28 cellular contexts compared by ENCODE assay signal in genomic region chr3:170697131-170697530, GRCh38.
DNase-seq lines count a peak whose midpoint lies in the region; ATAC-seq, FAIRE-seq and TF ChIP-seq lines count a peak whose summit lies in the region.
"Had no signal": no experiment of that assay in that cellular context is flagged by ENCODE, and none has a peak within 500 bp of the region (broad histone marks: within the 10 kb centered on the region; RNA-seq: fewer than 3 reads in every experiment).

No MANE protein-coding gene starts in this region.

- no peak overlapping the region for H3K18ac ChIP-seq in H1 (ENCODE audit: extremely low read depth, low read length)
- H3K18ac ChIP-seq in trophoblast cell (ENCODE audit: low read length), result no peak overlapping the region

- H2AFZ ChIP-seq in mammary epithelial cell (ENCODE audit: low read depth, low read length) (peak overlapping the region; percentile 8), H1 (ENCODE audit: low read length) (no peak overlapping the region), trophoblast cell (ENCODE audit: insufficient read depth, low read length, poor library complexity) (no peak overlapping the region)

- H3K4me1 ChIP-seq in mammary epithelial cell (ENCODE audit: insufficient read depth, low read length), result peaks cover 15% of the 10 kb centered on the region
- no peaks in the 10 kb centered on the region for H3K4me1 ChIP-seq in breast epithelium
- peaks cover 0 to 6% (median 4%) of the 10 kb centered on the region in 4 experiments; a peak in 3 of 7 replicates for H3K4me1 ChIP-seq in H1 (replicated peaks in 1 of 4; ENCODE audit: control insufficient read depth in 3 of 4, insufficient read depth in 4 of 4, low read length in 3 of 4)
- H3K4me1 ChIP-seq in trophoblast cell (ENCODE audit: control insufficient read depth in 1 of 2, insufficient read depth in 2 of 2, low read length in 2 of 2), result peaks cover 0 to 4% of the 10 kb centered on the region in 2 experiments
- H3K4me1 ChIP-seq: BLaER1 had no signal

- no peak for FAIRE-seq in H1 (lab: Jason Lieb, UNC)
- FAIRE-seq: GM12878, HepG2 had no signal

- H2BK15ac ChIP-seq in H1 (ENCODE audit: low read length), result no peak overlapping the region

- 95% methylated on average over 2 of the region's 2 CpGs for WGBS in mammary epithelial cell (ENCODE audit: low coverage, missing lambda C conversion rate)
- WGBS in H1 (ENCODE audit: extremely low coverage in 1 of 2, insufficient coverage in 1 of 2, insufficient read length in 1 of 2, insufficient replicate concordance in 2 of 2, low coverage in 1 of 2, low lambda C conversion rate in 2 of 2, missing lambda C conversion rate in 1 of 2), 2 experiments, result 98% methylated on average over 2 of the region's 2 CpGs; no CpG with 5 or more reads in 1 of the 2 experiments
- whole genome bisulfite sequencing in trophoblast cell (ENCODE audit: extremely low coverage, insufficient coverage, insufficient read length), result no CpG with 5 or more reads among the region's 2 CpGs

- H3K4ac ChIP-seq in H1 (replicated peaks; ENCODE audit: insufficient read length, low read depth, low read length) (no peak overlapping the region), trophoblast cell (ENCODE audit: low read depth, low read length) (no peak overlapping the region)

- H3K27ac Mint-ChIP-seq in T-helper 2 cell treated with Interferon-gamma antibody and Interleukin-4, amounts not matched to agents 5 μg/mL and 100 μg/mL, for 36 hours, result no peak overlapping the region
- H3K27ac Mint-ChIP-seq in stimulated activated naive CD8-positive, alpha-beta T cell treated with anti-CD3 and anti-CD28 coated beads, Interleukin-15, amount 100 ng/mL, for 72 hours, result no peak overlapping the region
- H3K27ac Mint-ChIP-seq: CD4-positive, alpha-beta memory T cell had no signal

- H3K4me3 ChIP-seq in mammary epithelial cell (replicated peaks in 1 of 3; ENCODE audit: insufficient read depth in 1 of 3, low read depth in 2 of 3, low read length in 3 of 3) (no peak overlapping the region), breast epithelium (no peak overlapping the region), H1 (ENCODE audit: extremely low read depth in 1 of 4, insufficient read depth in 2 of 4, low read depth in 3 of 4, low read length in 4 of 4) (no peak overlapping the region), trophoblast cell (ENCODE audit: low read depth, low read length) (no peak overlapping the region)
- H3K4me3 ChIP-seq: BLaER1, GM12878 had no signal

- H2AK5ac ChIP-seq in H1 (ENCODE audit: low read depth, low read length) (0 out of 2 replicates have a peak overlapping the region, but pooled peaks have one; percentile 41), trophoblast cell (ENCODE audit: low read length) (no peak overlapping the region)

- no peaks in the 10 kb centered on the region for H4K20me1 ChIP-seq in mammary epithelial cell (ENCODE audit: insufficient read depth, low read length)
- no peaks in the 10 kb centered on the region for H4K20me1 ChIP-seq in H1 (replicated peaks in 1 of 2; ENCODE audit: control insufficient read depth in 1 of 2, insufficient read depth in 2 of 2, low read length in 2 of 2)
- H4K20me1 ChIP-seq: BLaER1 had no signal

- no peaks in the 10 kb centered on the region for H3K36me3 ChIP-seq in mammary epithelial cell (ENCODE audit: insufficient read depth, low read length)
- no peaks in the 10 kb centered on the region for H3K36me3 ChIP-seq in breast epithelium
- no peaks in the 10 kb centered on the region for H3K36me3 ChIP-seq in H1 (ENCODE audit: control insufficient read depth in 2 of 4, insufficient read depth in 4 of 4, low read length in 3 of 4)
- H3K36me3 ChIP-seq in trophoblast cell (ENCODE audit: control insufficient read depth in 1 of 2, insufficient read depth in 2 of 2, low read length in 2 of 2), result no peaks in the 10 kb centered on the region
- H3K36me3 ChIP-seq: BLaER1 had no signal

- TF ChIP-seq POLR2A in breast epithelium (IDR thresholded peaks at IDR 0.05) (no peak), H1 (IDR thresholded peaks at IDR 0.05; ENCODE audit: control extremely low read depth in 1 of 2, low read depth in 2 of 2, low read length in 2 of 2) (no peak)

- H3K56ac ChIP-seq in H1 (replicated peaks; ENCODE audit: insufficient read length, low read depth, low read length), result no peak overlapping the region

- H3K4me2 ChIP-seq in mammary epithelial cell (ENCODE audit: insufficient read depth, low read depth, low read length), result no peak overlapping the region
- no peak overlapping the region for H3K4me2 ChIP-seq in H1 (ENCODE audit: insufficient read depth in 1 of 2, low read depth in 2 of 2, low read length in 2 of 2)
- no peak overlapping the region for H3K4me2 ChIP-seq in trophoblast cell (ENCODE audit: low read length)
- H3K4me2 ChIP-seq: BLaER1, KMS-11 had no signal

- no peaks in the 10 kb centered on the region for H3K36me3 Mint-ChIP-seq in T-helper 2 cell treated with Interferon-gamma antibody and Interleukin-4, amounts not matched to agents 5 μg/mL and 100 μg/mL, for 36 hours (ENCODE audit: low read depth)
- H3K36me3 Mint-ChIP-seq: CD4-positive, alpha-beta memory T cell had no signal

- no peak overlapping the region for H4K5ac ChIP-seq in H1 (ENCODE audit: insufficient read length, low read depth, low read length)

- no peak overlapping the region for H2BK120ac ChIP-seq in H1 (replicated peaks; ENCODE audit: low read depth, low read length)
- H2BK120ac ChIP-seq in trophoblast cell (ENCODE audit: insufficient read depth, low read length, poor library complexity), result no peak overlapping the region

- CTCF ChIA-PET in mammary epithelial cell (lab: Charles Lee; ENCODE audit: low non-redundant PET) (no interaction called here), H1 (lab: Charles Lee; ENCODE audit: partially characterized antibody) (interaction anchor here (0.8 to 3.3 kb wide), 6 partner anchors 90 to 283 kb away, joined by 3 to 14 read pairs (median 3); no protein-coding TSS in a partner anchor)

- no peak overlapping the region for H4K91ac ChIP-seq in H1 (replicated peaks; ENCODE audit: insufficient read length, low read length)
- H4K91ac ChIP-seq in trophoblast cell (ENCODE audit: low read depth, low read length), result no peak overlapping the region

- H3K9me3 ChIP-seq in mammary epithelial cell (replicated peaks; ENCODE audit: insufficient read depth, low read length), result no peaks in the 10 kb centered on the region
- no peaks in the 10 kb centered on the region for H3K9me3 ChIP-seq in breast epithelium
- no peaks in the 10 kb centered on the region for H3K9me3 ChIP-seq in H1 (ENCODE audit: insufficient read depth in 2 of 2, low read depth in 1 of 2, low read length in 1 of 2)
- H3K9me3 ChIP-seq in trophoblast cell (ENCODE audit: insufficient read depth, low read depth, low read length), result no peaks in the 10 kb centered on the region
- H3K9me3 ChIP-seq: BLaER1, Caco-2 had no signal

- H3K9me3 Mint-ChIP-seq in T-helper 2 cell treated with Interferon-gamma antibody and Interleukin-4, amounts not matched to agents 5 μg/mL and 100 μg/mL, for 36 hours, result no peaks in the 10 kb centered on the region
- no peaks in the 10 kb centered on the region for H3K9me3 Mint-ChIP-seq in stimulated activated naive CD8-positive, alpha-beta T cell treated with anti-CD3 and anti-CD28 coated beads, Interleukin-15, amount 100 ng/mL, for 72 hours
- H3K9me3 Mint-ChIP-seq: CD4-positive, alpha-beta memory T cell had no signal

- H3K79me2 ChIP-seq in mammary epithelial cell (ENCODE audit: insufficient read depth, low read length), result no peaks in the 10 kb centered on the region
- no peaks in the 10 kb centered on the region for H3K79me2 ChIP-seq in H1 (ENCODE audit: control insufficient read depth in 1 of 2, insufficient read depth in 2 of 2, low read length in 2 of 2)
- H3K79me2 ChIP-seq in trophoblast cell (ENCODE audit: control insufficient read depth, insufficient read depth, low read length, poor library complexity), result no peaks in the 10 kb centered on the region

- H3K4me1 Mint-ChIP-seq in T-helper 2 cell treated with Interferon-gamma antibody and Interleukin-4, amounts not matched to agents 5 μg/mL and 100 μg/mL, for 36 hours (ENCODE audit: low read depth), result peaks cover 2% of the 10 kb centered on the region
- peaks cover 16% of the 10 kb centered on the region for H3K4me1 Mint-ChIP-seq in stimulated activated naive CD8-positive, alpha-beta T cell treated with anti-CD3 and anti-CD28 coated beads, Interleukin-15, amount 100 ng/mL, for 72 hours
- H3K4me1 Mint-ChIP-seq: CD4-positive, alpha-beta memory T cell had no signal

- no peak overlapping the region for H2BK5ac ChIP-seq in H1 (ENCODE audit: low read depth, low read length)
- H2BK5ac ChIP-seq in trophoblast cell (ENCODE audit: low read depth, low read length, poor library complexity), result no peak overlapping the region

- H3K4me3 Mint-ChIP-seq in T-helper 2 cell treated with Interferon-gamma antibody and Interleukin-4, amounts not matched to agents 5 μg/mL and 100 μg/mL, for 36 hours, result no peak overlapping the region
- H3K4me3 Mint-ChIP-seq in stimulated activated naive CD8-positive, alpha-beta T cell treated with anti-CD3 and anti-CD28 coated beads, Interleukin-15, amount 100 ng/mL, for 72 hours, result no peak overlapping the region
- H3K4me3 Mint-ChIP-seq: CD4-positive, alpha-beta memory T cell had no signal

- no peak overlapping the region for H3K23ac ChIP-seq in H1 (ENCODE audit: insufficient read length)
- H3K23ac ChIP-seq in trophoblast cell (ENCODE audit: low read length), result no peak overlapping the region

- peak overlapping the region; percentile 65; the same call in 1 of the 2 replicates for H2BK12ac ChIP-seq in H1 (ENCODE audit: low read depth, low read length)
- no peak overlapping the region for H2BK12ac ChIP-seq in trophoblast cell (ENCODE audit: low read length)

- H3K9ac ChIP-seq in mammary epithelial cell (ENCODE audit: insufficient read depth, low read length) (no peak overlapping the region), H1 (replicated peaks in 1 of 4; ENCODE audit: extremely low read depth in 1 of 4, low read depth in 3 of 4, low read length in 3 of 4) (no peak overlapping the region), trophoblast cell (ENCODE audit: low read length) (no peak overlapping the region)
- H3K9ac ChIP-seq: BLaER1, KMS-11 had no signal

- POLR2A ChIA-PET in H1 (lab: Charles Lee; ENCODE audit: partially characterized antibody), result no interaction called here

- ATAC-seq in stimulated activated naive CD8-positive, alpha-beta T cell treated with anti-CD3 and anti-CD28 coated beads, Interleukin-15, amount 100 ng/mL, for 72 hours, result peak; percentile 59
- ATAC-seq: GM12878, HepG2, Panc1 had no signal

- H3K23me2 ChIP-seq in H1 (ENCODE audit: low read depth, low read length), result no peaks in the 10 kb centered on the region; the same call in 1 of the 2 replicates

- H3K79me1 ChIP-seq in H1 (ENCODE audit: low read depth, low read length) (no peaks in the 10 kb centered on the region), trophoblast cell (ENCODE audit: low read length) (no peaks in the 10 kb centered on the region)

- DNase-seq in T-helper 2 cell treated with Interferon-gamma antibody and Interleukin-4, amounts not matched to agents 5 μg/mL and 100 μg/mL, for 36 hours (ENCODE audit: low spot score), result peak; percentile 30
- DNase-seq in T-helper 2 cell (no peak), mammary epithelial cell (no peak), breast epithelium (ENCODE audit: low spot score in 2 of 2) (no peak), H1 (ENCODE audit: low read depth in 1 of 2, low spot score in 2 of 2) (no peak), NCI-H774 (lab: John Stamatoyannopoulos, UW) (no peak), trophoblast cell (no peak)
- DNase-seq in stimulated activated naive CD8-positive, alpha-beta T cell treated with anti-CD3 and anti-CD28 coated beads, Interleukin-15, amount 100 ng/mL, for 72 hours, result no peak
- DNase-seq: ACHN; Caco-2; CD4-positive, alpha-beta memory T cell; DMS 273 treated with DMSO at 0.1 percent for 48 hours; DND-41; H7; NCI-H1105; NCI-H146; NCI-H2029; NCI-H226; NCI-H510A treated with DMSO at 0.1 percent for 48 hours; NK-92 treated with Interleukin-12 subunit alpha and Interleukin-12 subunit beta, amount 100 ng/mL, for 24 hours; SIG-M5 had no signal

- intact Hi-C loops in mammary epithelial cell (cut with micrococcal nuclease), result no loop called here
- intact Hi-C loops in breast epithelium (cut with DNase I; ENCODE audit: low total_unique reads), result no loop called here

- H3K14ac ChIP-seq in H1 (ENCODE audit: insufficient read length) (no peak overlapping the region), trophoblast cell (ENCODE audit: low read length) (no peak overlapping the region)

- dilution Hi-C loops in mammary epithelial cell (cut with HindIII; ENCODE audit: low sequenced_read_pairs), result loop anchor here (5.0 kb wide), 1 partner anchor 105 kb away; no protein-coding TSS in a partner anchor

- H4K12ac ChIP-seq in trophoblast cell (ENCODE audit: low read depth, low read length), result no peak overlapping the region

- no peaks in the 10 kb centered on the region for H3K27me3 ChIP-seq in mammary epithelial cell (ENCODE audit: insufficient read depth, low read length)
- no peaks in the 10 kb centered on the region for H3K27me3 ChIP-seq in breast epithelium
- no peaks in the 10 kb centered on the region; a peak in 1 of 7 replicates for H3K27me3 ChIP-seq in H1 (replicated peaks in 1 of 4; ENCODE audit: control insufficient read depth in 3 of 4, extremely low read depth in 1 of 4, insufficient read depth in 3 of 4, low read length in 3 of 4)
- H3K27me3 ChIP-seq in trophoblast cell (ENCODE audit: insufficient read depth, low read length), result no peaks in the 10 kb centered on the region
- H3K27me3 ChIP-seq: BLaER1 had no signal

- TF ChIP-seq RAD21 in H1 (IDR thresholded peaks at IDR 0.05 in 1 of 2, conservative IDR thresholded peaks at IDR 0.05 in 1 of 2; ENCODE audit: low read depth in 2 of 2, low read length in 2 of 2), result no peak

- H4K8ac ChIP-seq in H1 (ENCODE audit: extremely low read depth, insufficient read depth, low read length), result no peak overlapping the region
- no peak overlapping the region for H4K8ac ChIP-seq in trophoblast cell (ENCODE audit: low read depth, low read length)

- TF ChIP-seq EP300 in H1 (IDR thresholded peaks at IDR 0.05; ENCODE audit: borderline replicate concordance in 1 of 2, low read depth in 2 of 2, low read length in 2 of 2), result no peak

- H3K27ac ChIP-seq in mammary epithelial cell (ENCODE audit: insufficient read depth, low read depth, low read length) (no peak overlapping the region), breast epithelium (no peak overlapping the region), H1 (ENCODE audit: low read depth, low read length) (no peak overlapping the region), trophoblast cell (ENCODE audit: low read depth, low read length) (no peak overlapping the region)
- H3K27ac ChIP-seq: 22Rv1, BLaER1, HL-60, KMS-11 had no signal

- no peaks in the 10 kb centered on the region for H3K27me3 Mint-ChIP-seq in T-helper 2 cell treated with Interferon-gamma antibody and Interleukin-4, amounts not matched to agents 5 μg/mL and 100 μg/mL, for 36 hours (ENCODE audit: low read depth)
- no peaks in the 10 kb centered on the region for H3K27me3 Mint-ChIP-seq in stimulated activated naive CD8-positive, alpha-beta T cell treated with anti-CD3 and anti-CD28 coated beads, Interleukin-15, amount 100 ng/mL, for 72 hours

- H2BK20ac ChIP-seq in H1 (ENCODE audit: low read length), result peak overlapping the region; percentile 15; the same call in 1 of the 2 replicates

- TF ChIP-seq CTCF in mammary epithelial cell (conservative IDR thresholded peaks at IDR 0.05 in 1 of 2, IDR thresholded peaks at IDR 0.05 in 1 of 2; ENCODE audit: extremely low read depth in 1 of 2, insufficient read depth in 1 of 2, low read depth in 1 of 2, low read length in 2 of 2) (no peak), breast epithelium (IDR thresholded peaks at IDR 0.05) (no peak), H1 (IDR thresholded peaks at IDR 0.05; ENCODE audit: control extremely low read depth in 1 of 3, insufficient read depth in 1 of 3, low read depth in 1 of 3, low read length in 3 of 3) (no peak)

- BruUV-seq in mammary epithelial cell (replicated peaks; lab: Mats Ljungman, UMichigan), result no TSS peak

- in situ Hi-C loops in mammary epithelial cell (cut with MboI; ENCODE audit: low sequenced_read_pairs in 2 of 2), result loop anchor here in 1 of 2 donors (10.0 kb wide), 1 partner anchor 118 kb away; no protein-coding TSS in a partner anchor
